8 cellular contexts compared by ENCODE assay signal in the genomic region with DNA sequence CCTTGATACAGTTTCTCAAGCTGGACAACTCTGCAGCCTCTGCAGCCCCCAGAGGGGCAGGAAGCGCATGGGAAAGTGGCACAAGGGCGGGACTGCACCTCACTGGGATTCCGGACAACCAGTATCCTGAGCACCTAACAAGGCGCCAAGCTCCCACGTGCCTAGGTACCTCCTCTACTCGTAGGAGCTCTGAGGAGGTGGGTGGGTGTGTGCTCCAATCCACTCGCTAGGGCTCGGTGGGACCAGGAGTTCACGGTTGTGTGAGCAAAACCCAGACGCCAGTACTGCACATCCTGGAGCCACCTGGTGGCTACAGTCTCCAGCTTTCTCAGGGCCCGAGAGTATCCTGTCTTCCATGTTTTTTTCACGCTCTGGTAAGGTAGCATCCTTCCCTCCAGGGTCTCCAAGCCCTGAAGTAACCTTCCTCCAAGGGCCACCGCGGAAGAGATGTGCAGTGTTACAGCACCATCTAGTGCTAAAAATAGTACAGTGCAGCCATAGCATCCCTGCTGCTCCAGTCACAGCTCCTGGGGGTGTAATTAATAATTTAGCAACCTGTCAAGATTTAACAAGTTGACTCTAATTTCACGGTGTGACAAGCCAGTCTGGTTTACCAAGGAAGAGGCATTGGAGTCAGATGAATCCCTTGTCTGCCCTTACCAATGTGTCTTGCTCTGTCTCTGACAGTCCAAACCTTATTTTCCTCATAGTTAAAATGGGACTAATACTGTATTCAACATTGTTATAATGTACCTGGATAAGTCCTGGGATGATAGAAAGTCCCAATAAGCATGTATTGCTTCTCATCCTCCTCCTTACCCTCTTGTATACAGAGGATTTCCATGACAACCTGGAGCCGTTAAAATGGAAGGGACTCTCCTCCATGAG.
A peak's percentile ranks its signal among the peaks of the same experiment; 100 is the strongest.
DNase-seq lines count a peak whose midpoint lies in the region; ATAC-seq and TF ChIP-seq lines count a peak whose summit lies in the region.

No MANE protein-coding gene starts in this region.

- peak; percentile 65 for DNase-seq in COLO829 (ENCODE audit: low spot score)
- peak; percentile 21 for DNase-seq in GM19240 (ENCODE audit: insufficient read length, low spot score)
- peak; percentile 75 for DNase-seq in NCI-H748 (lab: John Stamatoyannopoulos, UW; ENCODE audit: unreplicated experiment)
- peak; percentile 39 for DNase-seq in activated T-cell treated with anti-CD3 and anti-CD28 coated beads for 24 hours (ENCODE audit: low read depth)
- DNase-seq in fibroblast of villous mesenchyme (ENCODE audit: low read depth) = peak; percentile 37

- ATAC-seq in HG03354 (IDR thresholded peaks at IDR 0.05; ENCODE audit: poor library complexity, severe bottlenecking, unreplicated experiment) = peak; percentile 86
- ATAC-seq in HG02970 (IDR thresholded peaks at IDR 0.05; ENCODE audit: low FRiP score, unreplicated experiment) = no peak

- H3K9me3 ChIP-seq in neutrophil = no peaks in the 10 kb centered on the region

- H3K4me3 ChIP-seq in fibroblast of villous mesenchyme (ENCODE audit: low read depth, low read length) (no peak overlapping the region), neutrophil (ENCODE audit: low read depth in 1 of 2, low read length in 1 of 2) (no peak overlapping the region)

- H3K36me3 ChIP-seq in neutrophil = peaks cover 32% of the 10 kb centered on the region

- no peak overlapping the region for H3K27ac ChIP-seq in neutrophil

- peak; percentile 86 for TF ChIP-seq CTCF in fibroblast of villous mesenchyme (IDR thresholded peaks at IDR 0.05; ENCODE audit: insufficient read depth, low read depth, low read length)
- peak; percentile 42 for TF ChIP-seq CTCF in neutrophil (IDR thresholded peaks at IDR 0.05)

- no peaks in the 10 kb centered on the region for H3K4me1 ChIP-seq in neutrophil (ENCODE audit: control insufficient read depth in 1 of 2, insufficient read depth in 1 of 2, low read depth in 1 of 2, low read length in 1 of 2)

- H3K27me3 ChIP-seq in neutrophil = no peaks in the 10 kb centered on the region

Comparison
In these comparisons a context has a peak if more than half of its experiments do, and no peak if none do; other contexts are left out.
1. DNase-seq: peak in every context shown above with its lines; median percentile 75 in NCI-H748; 65 in COLO829; 39 in activated T-cell treated with anti-CD3 and anti-CD28 coated beads for 24 hours; 37 in fibroblast of villous mesenchyme; 21 in GM19240.